9 cellular contexts compared by ENCODE assay signal in the genomic region with DNA sequence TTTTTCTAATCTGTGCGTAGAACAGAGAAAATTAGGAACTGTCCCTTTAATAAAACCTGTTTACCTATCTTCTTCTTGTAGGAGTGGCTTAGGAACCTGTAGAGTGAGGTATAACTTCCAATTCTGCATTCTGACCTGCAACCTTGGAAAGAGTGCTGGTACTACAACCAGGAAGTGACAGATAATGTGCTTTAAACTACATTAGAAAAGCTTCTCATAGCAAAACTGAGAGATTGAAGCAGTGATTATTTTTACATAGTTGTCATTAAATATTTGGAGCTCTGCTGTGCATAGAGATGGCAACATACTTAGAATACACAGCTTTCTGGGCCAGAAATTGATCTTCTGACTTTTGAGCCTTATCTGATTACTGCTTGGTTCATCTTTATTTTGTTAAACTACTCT. TPM values are rescaled to one million over a fixed set of nuclear protein-coding genes. Genes with fewer than 3 reads are reported as not detected.
DNase-seq lines count a peak whose midpoint lies in the region; ATAC-seq and TF ChIP-seq lines count a peak whose summit lies in the region.
"Had no signal": no experiment of that assay in that cellular context is flagged by ENCODE, and none has a peak within 500 bp of the region (broad histone marks: within the 10 kb centered on the region; RNA-seq: fewer than 3 reads in every experiment).

No MANE protein-coding gene starts in this region.

- TF ChIP-seq POLR2A in ovary (IDR thresholded peaks at IDR 0.05) = no peak

- TF ChIP-seq EP300 in ovary (IDR thresholded peaks at IDR 0.05) = no peak

- H3K36me3 ChIP-seq in RWPE2 (ENCODE audit: low read depth) (no peaks in the 10 kb centered on the region), upper lobe of right lung (no peaks in the 10 kb centered on the region), ovary (no peaks in the 10 kb centered on the region)

- no peaks in the 10 kb centered on the region for H3K9me3 Mint-ChIP-seq in activated T-cell treated with anti-CD3 and anti-CD28 coated beads, Interleukin-2, amount 50 U/mL, for 72 hours
- no peaks in the 10 kb centered on the region for H3K9me3 Mint-ChIP-seq in activated T-cell treated with anti-CD3 and anti-CD28 coated beads, Interleukin-2, amount 50 U/mL, for 24 hours
- H3K9me3 Mint-ChIP-seq: activated CD4-positive, alpha-beta T cell treated with anti-CD3 and anti-CD28 coated beads, Interleukin-2, amount 10 ng/mL, durations not matched to agents 24 days and 14 days had no signal

- no peak for DNase-seq in activated T-cell treated with anti-CD3 and anti-CD28 coated beads, Interleukin-2, amount 50 U/mL, for 72 hours
- DNase-seq in activated T-cell treated with anti-CD3 and anti-CD28 coated beads, Interleukin-2, amount 50 U/mL, for 24 hours = no peak
- DNase-seq in RWPE2 (ENCODE audit: low spot score) (no peak), left colon (no peak), upper lobe of right lung (no peak), ovary (no peak), NCI-H82 treated with DMSO at 0.1 percent for 48 hours (lab: John Stamatoyannopoulos, UW; ENCODE audit: unreplicated experiment) (no peak), NOMO-1 treated with dmso at 0.1 percent for 144 hours (lab: John Stamatoyannopoulos, UW; ENCODE audit: unreplicated experiment) (no peak)
- DNase-seq: activated CD4-positive, alpha-beta T cell treated with anti-CD3 and anti-CD28 coated beads, Interleukin-2, amount 10 ng/mL, durations not matched to agents 24 days and 14 days had no signal

- H3K4me1 ChIP-seq in RWPE2 (ENCODE audit: insufficient read depth, poor library complexity, severe bottlenecking) = peaks cover 16% of the 10 kb centered on the region
- H3K4me1 ChIP-seq in upper lobe of right lung = peaks cover 6% of the 10 kb centered on the region
- no peaks in the 10 kb centered on the region for H3K4me1 ChIP-seq in ovary (ENCODE audit: insufficient read depth)

- H3K27ac Mint-ChIP-seq in activated T-cell treated with anti-CD3 and anti-CD28 coated beads, Interleukin-2, amount 50 U/mL, for 72 hours = no peak overlapping the region
- no peak overlapping the region for H3K27ac Mint-ChIP-seq in activated T-cell treated with anti-CD3 and anti-CD28 coated beads, Interleukin-2, amount 50 U/mL, for 24 hours
- H3K27ac Mint-ChIP-seq: activated CD4-positive, alpha-beta T cell treated with anti-CD3 and anti-CD28 coated beads, Interleukin-2, amount 10 ng/mL, durations not matched to agents 24 days and 14 days had no signal

- intact Hi-C loops in left colon (cut with DNase I, micrococcal nuclease) = no loop called here
- intact Hi-C loops in upper lobe of right lung (cut with DNase I) = no loop called here
- intact Hi-C loops in ovary (cut with DNase I) = no loop called here

- H3K4me3 ChIP-seq in RWPE2 (ENCODE audit: severe bottlenecking) = peak overlapping the region; percentile 15
- H3K4me3 ChIP-seq in upper lobe of right lung = peak overlapping the region; percentile 41
- H3K4me3 ChIP-seq in ovary = no peak overlapping the region

- H3K4me1 Mint-ChIP-seq in activated T-cell treated with anti-CD3 and anti-CD28 coated beads, Interleukin-2, amount 50 U/mL, for 72 hours (ENCODE audit: low read depth) = peaks cover 5% of the 10 kb centered on the region
- peaks cover 8% of the 10 kb centered on the region for H3K4me1 Mint-ChIP-seq in activated T-cell treated with anti-CD3 and anti-CD28 coated beads, Interleukin-2, amount 50 U/mL, for 24 hours (ENCODE audit: low read depth)

- peak overlapping the region; percentile 13 to 66 for H3K4me3 Mint-ChIP-seq in activated T-cell treated with anti-CD3 and anti-CD28 coated beads, Interleukin-2, amount 50 U/mL, for 72 hours
- no peak overlapping the region for H3K4me3 Mint-ChIP-seq in activated T-cell treated with anti-CD3 and anti-CD28 coated beads, Interleukin-2, amount 50 U/mL, for 24 hours
- H3K4me3 Mint-ChIP-seq: activated CD4-positive, alpha-beta T cell treated with anti-CD3 and anti-CD28 coated beads, Interleukin-2, amount 10 ng/mL, durations not matched to agents 24 days and 14 days had no signal

- H3K27me3 ChIP-seq in RWPE2 (ENCODE audit: insufficient read depth, poor library complexity, severe bottlenecking) = no peaks in the 10 kb centered on the region
- no peaks in the 10 kb centered on the region for H3K27me3 ChIP-seq in upper lobe of right lung
- H3K27me3 ChIP-seq in ovary = no peaks in the 10 kb centered on the region

- no peaks in the 10 kb centered on the region for H3K36me3 Mint-ChIP-seq in activated T-cell treated with anti-CD3 and anti-CD28 coated beads, Interleukin-2, amount 50 U/mL, for 72 hours (ENCODE audit: insufficient read depth in 2 of 2)
- no peaks in the 10 kb centered on the region for H3K36me3 Mint-ChIP-seq in activated T-cell treated with anti-CD3 and anti-CD28 coated beads, Interleukin-2, amount 50 U/mL, for 24 hours (ENCODE audit: low read depth)

- H3K9me3 ChIP-seq in RWPE2 (ENCODE audit: severe bottlenecking) = no peaks in the 10 kb centered on the region
- no peaks in the 10 kb centered on the region for H3K9me3 ChIP-seq in upper lobe of right lung
- H3K9me3 ChIP-seq in ovary = no peaks in the 10 kb centered on the region

- no peaks in the 10 kb centered on the region for H3K27me3 Mint-ChIP-seq in activated T-cell treated with anti-CD3 and anti-CD28 coated beads, Interleukin-2, amount 50 U/mL, for 72 hours (ENCODE audit: low read depth)
- no peaks in the 10 kb centered on the region for H3K27me3 Mint-ChIP-seq in activated T-cell treated with anti-CD3 and anti-CD28 coated beads, Interleukin-2, amount 50 U/mL, for 24 hours

- 17 to 37% (median 35%) methylated on average over 1 of the region's 1 CpG for WGBS in ovary, 3 donors

- no peak for TF ChIP-seq CTCF in RWPE2 (IDR thresholded peaks at IDR 0.05; ENCODE audit: poor library complexity, severe bottlenecking)
- no peak for TF ChIP-seq CTCF in upper lobe of right lung (IDR thresholded peaks at IDR 0.05)
- TF ChIP-seq CTCF in ovary (IDR thresholded peaks at IDR 0.05) = no peak

- peak in 1 of 2 donors; percentile 41 for ATAC-seq in activated T-cell treated with anti-CD3 and anti-CD28 coated beads, Interleukin-2, amount 50 U/mL, for 72 hours (replicated peaks in 1 of 2)
- ATAC-seq in RWPE2 (ENCODE audit: low read depth) (peak; percentile 78; the same call in 2 of the 3 replicates), left colon (peak; percentile 99), upper lobe of right lung (peak; percentile 94)

- H3K27ac ChIP-seq in RWPE2 (ENCODE audit: poor library complexity, severe bottlenecking) (no peak overlapping the region), upper lobe of right lung (peak overlapping the region; percentile 58), ovary (no peak overlapping the region)

RNA-seq across cellular contexts. Expression of a gene that starts 50.4 kb away (rescaled TPM):
- total RNA-seq in activated T-cell treated with anti-CD3 and anti-CD28 coated beads, Interleukin-2, amount 50 U/mL, for 72 hours = 1 to 10 TPM; 3.6 to 4.5 TPM
- 10 to 100 TPM; 47.7 to 48.3 TPM for total RNA-seq in left colon
- total RNA-seq in upper lobe of right lung = 15.0 TPM
- 1 to 10 TPM; 1.4 to 6.7 (median 3.0) TPM for total RNA-seq in ovary
- polyA plus RNA-seq in ovary = 1 to 10 TPM in 1 of 2 donors, under 1 TPM in 1; 0.80 to 2.9 TPM

RNA-seq across cellular contexts. Expression of a gene that starts 58.8 kb away (rescaled TPM):
- total RNA-seq in activated T-cell treated with anti-CD3 and anti-CD28 coated beads, Interleukin-2, amount 50 U/mL, for 72 hours = 1 to 10 TPM; 1.4 to 3.0 TPM
- total RNA-seq in left colon (10 to 100 TPM in 1 of 2 donors, 1 to 10 TPM in 1; 8.2 to 16.1 TPM), upper lobe of right lung (6.4 TPM), ovary (10 to 100 TPM in 1 of 7 donors, 1 to 10 TPM in 5, under 1 TPM in 1; 0.35 to 10.7 (median 1.8) TPM)
- 1 to 10 TPM in 1 of 2 donors, under 1 TPM in 1; 0.75 to 1.9 TPM for polyA plus RNA-seq in ovary
- total RNA-seq: activated CD4-positive, alpha-beta T cell treated with anti-CD3 and anti-CD28 coated beads, Interleukin-2, amount 10 ng/mL, durations not matched to agents 24 days and 14 days had no signal
